In genomic region chr17:80414803-80415625, GRCh38 we compare ENCODE assay signal across 8 cellular contexts. TPM values are rescaled to one million over a fixed set of nuclear protein-coding genes. Genes with fewer than 3 reads are reported as not detected.
DNase-seq lines count a peak whose midpoint lies in the region; ATAC-seq and FAIRE-seq lines count a peak whose summit lies in the region.

TSS of gene ENDOV (plus strand) at chr17:80415167. CDS start at chr17:80415195, 28 bp downstream.

- peak within 1 kb of the TSS; percentile 77 to 97 for H3K9ac ChIP-seq in stomach smooth muscle (ENCODE audit: low read length in 2 of 2)

- H3K4me3 ChIP-seq in neuron (ENCODE audit: low read length) = peak within 1 kb of the TSS; percentile 90
- H3K4me3 ChIP-seq in stomach smooth muscle (ENCODE audit: low read length in 2 of 2) = peak within 1 kb of the TSS; percentile 88 to 100

- peak within 1 kb of the TSS; percentile 94 for H3K27ac ChIP-seq in stomach smooth muscle (ENCODE audit: low read length)

- peak within 1 kb of the TSS; percentile 88 for H2AFZ ChIP-seq in neuron (ENCODE audit: low read depth, low read length)

- H3K36me3 ChIP-seq in neuron (ENCODE audit: insufficient read depth, low read length) (peaks cover 23% of the 10 kb centered on the region), stomach smooth muscle (ENCODE audit: control insufficient read depth in 2 of 2, insufficient read depth in 2 of 2, low read length in 2 of 2) (peaks cover 15 to 16% of the 10 kb centered on the region in 2 donors)

- H3K4me1 ChIP-seq in neuron (ENCODE audit: insufficient read depth, low read length) = peaks cover 17% of the 10 kb centered on the region
- H3K4me1 ChIP-seq in stomach smooth muscle (ENCODE audit: control insufficient read depth, insufficient read depth, low read length) = peaks cover 29% of the 10 kb centered on the region

- ATAC-seq in HG02571 (IDR thresholded peaks at IDR 0.05; ENCODE audit: unreplicated experiment) = peak; percentile 88

- FAIRE-seq in frontal cortex (lab: Jason Lieb, UNC) = no peak

- peak; percentile 75 for DNase-seq in GM04503 (ENCODE audit: low read depth)
- DNase-seq in NCI-H1048 (lab: John Stamatoyannopoulos, UW) = peak; percentile 87
- DNase-seq in SK-N-DZ (ENCODE audit: low spot score) = peak; percentile 95
- peak; percentile 92 for DNase-seq in activated naive CD4-positive, alpha-beta T cell treated with Interleukin-2 at 50 U/mL for 16 hours
- peak; percentile 98 to 100 for DNase-seq in frontal cortex (ENCODE audit: low spot score in 2 of 2)

- H3K27me3 ChIP-seq in neuron (ENCODE audit: insufficient read depth, low read length) = no peaks in the 10 kb centered on the region
- H3K27me3 ChIP-seq in stomach smooth muscle (ENCODE audit: control insufficient read depth in 1 of 2, insufficient read depth in 2 of 2, low read length in 2 of 2) = no peaks in the 10 kb centered on the region

- no peaks in the 10 kb centered on the region for H3K9me3 ChIP-seq in neuron (ENCODE audit: low read length)
- no peaks in the 10 kb centered on the region for H3K9me3 ChIP-seq in stomach smooth muscle (ENCODE audit: control insufficient read depth in 2 of 2, low read length in 2 of 2)

RNA-seq across cellular contexts. Expression of gene ENDOV, which starts in this region (rescaled TPM):
- polyA plus RNA-seq in SK-N-DZ (2014; cell fraction: cytosol; rRNA removed) = 14.7 and 15.9 TPM in 2 replicates
- polyA plus RNA-seq in SK-N-DZ (2014; cell fraction: nucleus; rRNA removed) = 13.5 and 24.7 TPM in 2 replicates
- total RNA-seq in frontal cortex = 13.9 TPM

Comparison
In these comparisons a context has a peak if more than half of its experiments do, and no peak if none do; other contexts are left out.
1. Peak in every context shown above with its lines: DNase-seq, ATAC-seq, H3K4me3 ChIP-seq and H3K27ac ChIP-seq.